In the genomic region with DNA sequence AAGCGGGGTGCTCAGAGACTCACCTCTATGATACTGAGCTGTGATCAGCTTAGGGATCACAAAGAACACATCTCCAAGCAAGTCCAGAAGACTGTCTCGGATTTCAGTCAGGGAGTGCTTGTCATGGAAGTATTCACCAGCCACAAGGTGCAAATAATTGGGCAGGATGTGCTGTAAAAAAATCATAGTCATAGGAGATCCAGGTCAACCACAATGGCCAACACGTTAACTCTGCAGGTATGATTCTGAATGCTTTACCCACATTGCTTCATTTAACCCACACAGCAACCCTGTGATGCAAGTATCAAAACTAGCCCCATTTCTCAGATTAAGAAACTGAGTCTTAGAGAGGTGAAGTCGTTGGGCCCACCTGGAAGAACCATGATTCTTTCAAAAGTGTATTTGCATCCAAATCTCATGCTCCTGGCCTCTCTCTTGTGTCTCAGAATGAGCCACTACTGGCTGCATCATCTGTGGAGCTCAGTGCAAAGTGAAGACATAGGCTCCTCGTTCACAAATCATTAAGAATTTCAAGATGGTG, we compare ENCODE assay signal across 21 cellular contexts.
"Had no signal": no experiment of that assay in that cellular context is flagged by ENCODE, and none has a peak within 500 bp of the region (broad histone marks: within the 10 kb centered on the region; RNA-seq: fewer than 3 reads in every experiment).

No MANE protein-coding gene starts in this region.

- DNase-seq: IMR-90; Kasumi-1; MM.1S; NCI-H1092 treated with DMSO at 0.1 percent for 48 hours; NCI-H1436; NCI-H187; NCI-H2029; NCI-H2081 treated with DMSO at 0.1 percent for 48 hours; NCI-H2171; NCI-H226; NCI-H446; NCI-H510A; NCI-H524 treated with DMSO at 0.1 percent for 48 hours; NCI-H69; NCI-H774; NK-92 treated with Interleukin-12 subunit alpha and Interleukin-12 subunit beta, amount 100 ng/mL, for 24 hours; PC-3; SHP77; SK-N-SH; SW 1271 had no signal

- ATAC-seq: Panc1, PC-3 had no signal
